In genomic region chr7:32163141-32163806, GRCh38 we compare ENCODE assay signal across 9 cellular contexts.
A peak's percentile ranks its signal among the peaks of the same experiment; 100 is the strongest.
DNase-seq lines count a peak whose midpoint lies in the region; ATAC-seq, FAIRE-seq and TF ChIP-seq lines count a peak whose summit lies in the region.
"Had no signal": no experiment of that assay in that cellular context is flagged by ENCODE, and none has a peak within 500 bp of the region (broad histone marks: within the 10 kb centered on the region; RNA-seq: fewer than 3 reads in every experiment).

No MANE protein-coding gene starts in this region.

- H4K20me1 ChIP-seq in mammary epithelial cell (ENCODE audit: insufficient read depth, low read length), result no peaks in the 10 kb centered on the region
- H4K20me1 ChIP-seq in keratinocyte (ENCODE audit: control insufficient read depth, extremely low read depth, insufficient read depth, low read length), result no peaks in the 10 kb centered on the region

- H3K9me3 ChIP-seq in mammary epithelial cell (replicated peaks; ENCODE audit: insufficient read depth, low read length) (no peaks in the 10 kb centered on the region), keratinocyte (ENCODE audit: control insufficient read depth, low read depth, low read length) (no peaks in the 10 kb centered on the region)

- H3K4me2 ChIP-seq in mammary epithelial cell (ENCODE audit: insufficient read depth, low read depth, low read length) (peak overlapping the region; percentile 40), keratinocyte (ENCODE audit: control insufficient read depth, extremely low read depth, insufficient read depth, low read depth, low read length) (peak overlapping the region; percentile 49)

- TSS peak; percentile 91 for BruUV-seq in mammary epithelial cell (replicated peaks; lab: Mats Ljungman, UMichigan)

- CTCF ChIA-PET in mammary epithelial cell (lab: Charles Lee; ENCODE audit: low non-redundant PET), result interaction anchor here (0.5 to 1.4 kb wide), 4 partner anchors 41 to 1318 kb away, joined by 3 to 23 read pairs (median 7); no protein-coding TSS in a partner anchor

- H3K79me2 ChIP-seq in mammary epithelial cell (ENCODE audit: insufficient read depth, low read length), result no peaks in the 10 kb centered on the region
- H3K79me2 ChIP-seq in keratinocyte (ENCODE audit: control insufficient read depth, insufficient read depth, low read length), result no peaks in the 10 kb centered on the region

- H3K9ac ChIP-seq in mammary epithelial cell (ENCODE audit: insufficient read depth, low read length) (no peak overlapping the region), keratinocyte (ENCODE audit: control insufficient read depth, extremely low read depth, insufficient read depth, low read length) (peak overlapping the region; percentile 2)

- intact Hi-C loops in mammary epithelial cell (cut with micrococcal nuclease), result loop anchor here (1.0 to 10.0 kb wide), 4 partner anchors 46 to 518 kb away; no protein-coding TSS in a partner anchor

- H3K27me3 ChIP-seq in mammary epithelial cell (ENCODE audit: insufficient read depth, low read length) (no peaks in the 10 kb centered on the region), keratinocyte (ENCODE audit: control insufficient read depth, extremely low read depth, insufficient read depth, low read length) (no peaks in the 10 kb centered on the region)

- peak overlapping the region; percentile 43 for H2AFZ ChIP-seq in mammary epithelial cell (ENCODE audit: low read depth, low read length)
- peak overlapping the region; percentile 0 for H2AFZ ChIP-seq in keratinocyte (ENCODE audit: control insufficient read depth, low read length)

- H3K9me1 ChIP-seq in keratinocyte (ENCODE audit: control insufficient read depth, extremely low read depth, insufficient read depth, low read length), result no peaks in the 10 kb centered on the region

- in situ Hi-C loops in mammary epithelial cell (cut with MboI; ENCODE audit: low sequenced_read_pairs in 2 of 2), result loop anchor here (10.0 kb wide), 4 partner anchors 88 to 418 kb away; partner anchors contain the start of gene PDE1C (in 1 of the 2)

- peak; percentile 79 for DNase-seq in HTR-8/SVneo (ENCODE audit: insufficient read length, low spot score)
- DNase-seq in mammary epithelial cell, result peak; percentile 90
- peak; percentile 52 for DNase-seq in keratinocyte (ENCODE audit: low read depth, low spot score)
- DNase-seq in urothelium cell line (ENCODE audit: low spot score), result peak; percentile 89
- DNase-seq in activated CD8-positive, alpha-beta memory T cell treated with anti-CD3 and anti-CD28 coated beads, Interleukin-2, amount 50 U/mL, for 48 hours, result no peak
- DNase-seq in SKM-1 (lab: John Stamatoyannopoulos, UW; ENCODE audit: unreplicated experiment), result no peak
- DNase-seq: activated naive CD4-positive, alpha-beta T cell treated with anti-CD3 and anti-CD28 coated beads, Interleukin-2, amount 10 ng/mL, durations not matched to agents 7 days and 5 days had no signal

- H3K4me1 ChIP-seq in mammary epithelial cell (ENCODE audit: insufficient read depth, low read length), result peaks cover 35% of the 10 kb centered on the region
- H3K4me1 ChIP-seq in keratinocyte (ENCODE audit: control insufficient read depth, extremely low read depth, insufficient read depth, low read length), result peaks cover 25% of the 10 kb centered on the region

- H3K36me3 ChIP-seq in mammary epithelial cell (ENCODE audit: insufficient read depth, low read length), result no peaks in the 10 kb centered on the region
- no peaks in the 10 kb centered on the region for H3K36me3 ChIP-seq in keratinocyte (ENCODE audit: control insufficient read depth in 2 of 2, extremely low read depth in 1 of 2, insufficient read depth in 2 of 2, low read length in 2 of 2)

- H3K4me3 ChIP-seq in mammary epithelial cell (replicated peaks in 1 of 3; ENCODE audit: insufficient read depth in 1 of 3, low read depth in 2 of 3, low read length in 3 of 3) (no peak overlapping the region), keratinocyte (ENCODE audit: control insufficient read depth in 2 of 3, extremely low read depth in 1 of 3, insufficient read depth in 2 of 3, low read depth in 1 of 3, low read length in 3 of 3) (no peak overlapping the region)

- H3K27ac ChIP-seq in mammary epithelial cell (ENCODE audit: insufficient read depth, low read depth, low read length) (peak overlapping the region; percentile 82), keratinocyte (ENCODE audit: control insufficient read depth, insufficient read depth, low read length) (peak overlapping the region; percentile 62)

- ATAC-seq in GM21390 (IDR thresholded peaks at IDR 0.05; ENCODE audit: unreplicated experiment), result no peak
- ATAC-seq: left colon had no signal

- 13% methylated on average over 7 of the region's 7 CpGs for WGBS in mammary epithelial cell (ENCODE audit: low coverage, missing lambda C conversion rate)

- FAIRE-seq in HTR-8/SVneo (lab: Jason Lieb, UNC) (peak; percentile 83), keratinocyte (lab: Jason Lieb, UNC) (peak; percentile 89), urothelium cell line (lab: Jason Lieb, UNC) (peak; percentile 95)

- no peak for TF ChIP-seq CTCF in mammary epithelial cell (conservative IDR thresholded peaks at IDR 0.05 in 1 of 2, IDR thresholded peaks at IDR 0.05 in 1 of 2; ENCODE audit: extremely low read depth in 1 of 2, insufficient read depth in 1 of 2, low read depth in 1 of 2, low read length in 2 of 2)
- peak in 1 of 3 experiments; percentile 21 for TF ChIP-seq CTCF in keratinocyte (optimal IDR thresholded peaks at IDR 0.05 in 1 of 3, IDR thresholded peaks at IDR 0.05 in 1 of 3, conservative IDR thresholded peaks at IDR 0.05 in 1 of 3; ENCODE audit: extremely low read depth in 1 of 3, insufficient read depth in 2 of 3, low read length in 3 of 3)

- dilution Hi-C loops in mammary epithelial cell (cut with HindIII; ENCODE audit: low sequenced_read_pairs) (loop anchor here (10.0 kb wide), 1 partner anchor 88 kb away; the partner anchor contains the start of gene PDE1C), keratinocyte (cut with MboI; ENCODE audit: extremely low pct_ligation_motif_present, low sequenced_read_pairs) (no loop called here)

Comparison
In these comparisons a context has a peak if more than half of its experiments do, and no peak if none do; other contexts are left out.
1. DNase-seq: peak in HTR-8/SVneo (single experiment), mammary epithelial cell (single experiment), keratinocyte (single experiment) and urothelium cell line (single experiment); none in activated CD8-positive, alpha-beta memory T cell treated with anti-CD3 and anti-CD28 coated beads, Interleukin-2, amount 50 U/mL, for 48 hours (single experiment) and SKM-1 (single experiment).